ENCODE assay signal across 14 cellular contexts in the genomic region with DNA sequence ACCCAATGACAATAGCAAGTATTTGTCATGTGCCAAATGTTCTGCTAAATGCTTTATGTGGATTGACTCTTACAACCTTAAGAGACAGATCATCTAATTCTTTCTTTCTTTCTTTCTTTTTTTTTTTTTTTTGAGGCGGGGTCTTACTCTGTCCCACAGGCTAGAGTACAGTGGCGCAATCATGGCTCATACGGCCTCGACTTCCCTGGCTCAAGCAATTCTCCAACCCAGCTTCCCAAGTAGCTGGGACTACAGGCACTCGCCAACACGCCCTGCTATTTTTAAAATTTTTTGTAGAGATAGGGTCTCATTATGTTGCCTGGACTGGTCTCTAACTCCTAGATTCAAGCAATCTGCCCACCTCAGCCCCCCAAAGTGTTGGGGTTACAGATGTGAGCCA. TPM values are rescaled to one million over a fixed set of nuclear protein-coding genes. Genes with fewer than 3 reads are reported as not detected.
A peak's percentile ranks its signal among the peaks of the same experiment; 100 is the strongest.
DNase-seq lines count a peak whose midpoint lies in the region; ATAC-seq and TF ChIP-seq lines count a peak whose summit lies in the region.
"Had no signal": no experiment of that assay in that cellular context is flagged by ENCODE, and none has a peak within 500 bp of the region (broad histone marks: within the 10 kb centered on the region; RNA-seq: fewer than 3 reads in every experiment).

No MANE protein-coding gene starts in this region.

- no peak for DNase-seq in activated T-cell treated with anti-CD3 and anti-CD28 coated beads, Interleukin-2, amount 50 U/mL, for 4 hours
- no peak for DNase-seq in activated T-cell treated with anti-CD3 and anti-CD28 coated beads for 4 hours
- DNase-seq in hepatocyte (ENCODE audit: low spot score): no peak
- DNase-seq in cerebellar nuclear complex (lab: John Stamatoyannopoulos, UW): no peak
- no peak for DNase-seq in stimulated activated naive B cell treated with anti-CD40 and anti-IgM and Interleukin-4, amounts not matched to agents 10 μg/mL and 1 μg/mL and 100 μg/mL, for 72 hours

- H3K4me1 ChIP-seq in hepatocyte (ENCODE audit: insufficient read depth) (peaks cover 4% of the 10 kb centered on the region), skeletal muscle satellite cell (ENCODE audit: control insufficient read depth, insufficient read depth, low read length) (no peaks in the 10 kb centered on the region)

- peaks cover 14% of the 10 kb centered on the region for H3K4me1 Mint-ChIP-seq in activated T-cell treated with anti-CD3 and anti-CD28 coated beads, Interleukin-2, amount 50 U/mL, for 4 hours (ENCODE audit: low read depth)
- H3K4me1 Mint-ChIP-seq in stimulated activated naive B cell treated with anti-CD40 and anti-IgM and Interleukin-4, amounts not matched to agents 10 μg/mL and 1 μg/mL and 100 μg/mL, for 72 hours: peaks cover 6% of the 10 kb centered on the region in 2 donors

- H3K79me2 ChIP-seq in SU-DHL-6 (ENCODE audit: insufficient read depth, low read length): no peaks in the 10 kb centered on the region
- H3K79me2 ChIP-seq in hepatocyte: no peaks in the 10 kb centered on the region

- peak overlapping the region; percentile 85 for H3K4me3 Mint-ChIP-seq in activated T-cell treated with anti-CD3 and anti-CD28 coated beads, Interleukin-2, amount 50 U/mL, for 4 hours
- peak overlapping the region in 1 of 2 donors; percentile 50 for H3K4me3 Mint-ChIP-seq in stimulated activated naive B cell treated with anti-CD40 and anti-IgM and Interleukin-4, amounts not matched to agents 10 μg/mL and 1 μg/mL and 100 μg/mL, for 72 hours

- H3K9me3 ChIP-seq in SU-DHL-6 (ENCODE audit: insufficient read depth, low read length): no peaks in the 10 kb centered on the region
- no peaks in the 10 kb centered on the region for H3K9me3 ChIP-seq in hepatocyte (ENCODE audit: low read depth)
- no peaks in the 10 kb centered on the region for H3K9me3 ChIP-seq in skeletal muscle satellite cell (replicated peaks; ENCODE audit: low read length)
- H3K9me3 ChIP-seq: Caco-2 had no signal

- H4K20me1 ChIP-seq in SU-DHL-6 (ENCODE audit: low read depth, low read length) (no peaks in the 10 kb centered on the region), hepatocyte (ENCODE audit: insufficient read depth, poor library complexity, severe bottlenecking) (no peaks in the 10 kb centered on the region)

- no peak overlapping the region for H3K27ac Mint-ChIP-seq in stimulated activated naive B cell treated with anti-CD40 and anti-IgM and Interleukin-4, amounts not matched to agents 10 μg/mL and 1 μg/mL and 100 μg/mL, for 72 hours

- H3F3A ChIP-seq in SU-DHL-6 (ENCODE audit: insufficient read depth): no peaks in the 10 kb centered on the region

- no peak overlapping the region for H3K27ac ChIP-seq in SU-DHL-6 (ENCODE audit: low read depth, low read length)
- H3K27ac ChIP-seq in hepatocyte: no peak overlapping the region

- H3K4me3 ChIP-seq in SU-DHL-6 (ENCODE audit: insufficient read depth, low read length, poor library complexity, severe bottlenecking): peak overlapping the region; percentile 5
- H3K4me3 ChIP-seq in hepatocyte: no peak overlapping the region
- no peak overlapping the region for H3K4me3 ChIP-seq in skeletal muscle satellite cell (ENCODE audit: low read length)

- TF ChIP-seq CTCF in SU-DHL-6 (IDR thresholded peaks at IDR 0.05; ENCODE audit: insufficient read depth, low read length, poor library complexity, severe bottlenecking): no peak
- TF ChIP-seq CTCF in hepatocyte (IDR thresholded peaks at IDR 0.05; ENCODE audit: poor library complexity): no peak

- H3K36me3 ChIP-seq in SU-DHL-6 (ENCODE audit: low read length) (no peaks in the 10 kb centered on the region), hepatocyte (replicated peaks; ENCODE audit: insufficient read depth, low read depth) (no peaks in the 10 kb centered on the region), skeletal muscle satellite cell (ENCODE audit: insufficient read depth, low read length) (no peaks in the 10 kb centered on the region)

- peak overlapping the region; percentile 99 for H2AFZ ChIP-seq in SU-DHL-6 (ENCODE audit: low read depth, low read length, severe bottlenecking)
- H2AFZ ChIP-seq in hepatocyte: no peak overlapping the region

- peaks cover 7% of the 10 kb centered on the region for H3K27me3 Mint-ChIP-seq in activated T-cell treated with anti-CD3 and anti-CD28 coated beads, Interleukin-2, amount 50 U/mL, for 4 hours (ENCODE audit: low read depth)
- H3K27me3 Mint-ChIP-seq in stimulated activated naive B cell treated with anti-CD40 and anti-IgM and Interleukin-4, amounts not matched to agents 10 μg/mL and 1 μg/mL and 100 μg/mL, for 72 hours: no peaks in the 10 kb centered on the region

- H3K9ac ChIP-seq in SU-DHL-6 (ENCODE audit: low read length) (no peak overlapping the region), skeletal muscle satellite cell (ENCODE audit: low read depth, low read length) (no peak overlapping the region)

- H3K9me3 Mint-ChIP-seq in activated T-cell treated with anti-CD3 and anti-CD28 coated beads, Interleukin-2, amount 50 U/mL, for 4 hours: no peaks in the 10 kb centered on the region
- no peaks in the 10 kb centered on the region for H3K9me3 Mint-ChIP-seq in stimulated activated naive B cell treated with anti-CD40 and anti-IgM and Interleukin-4, amounts not matched to agents 10 μg/mL and 1 μg/mL and 100 μg/mL, for 72 hours

- H3K27me3 ChIP-seq in SU-DHL-6 (ENCODE audit: low read length) (no peaks in the 10 kb centered on the region), hepatocyte (peaks cover 16% of the 10 kb centered on the region), skeletal muscle satellite cell (ENCODE audit: control insufficient read depth, insufficient read depth, low read length) (peaks cover 2% of the 10 kb centered on the region)

- ATAC-seq in activated T-cell treated with anti-CD3 and anti-CD28 coated beads, Interleukin-2, amount 50 U/mL, for 4 hours: no peak
- no peak for ATAC-seq in HG03175 (IDR thresholded peaks at IDR 0.05; ENCODE audit: unreplicated experiment)
- no peak for ATAC-seq in stimulated activated naive B cell treated with anti-CD40 and anti-IgM and Interleukin-4, amounts not matched to agents 10 μg/mL and 1 μg/mL and 100 μg/mL, for 72 hours (replicated peaks)

- H3K9me2 ChIP-seq in SU-DHL-6 (replicated peaks; ENCODE audit: insufficient read depth, low read length): no peaks in the 10 kb centered on the region
- no peaks in the 10 kb centered on the region for H3K9me2 ChIP-seq in hepatocyte (replicated peaks; ENCODE audit: insufficient read depth)

- H3K36me3 Mint-ChIP-seq in activated T-cell treated with anti-CD3 and anti-CD28 coated beads, Interleukin-2, amount 50 U/mL, for 4 hours (ENCODE audit: insufficient read depth): no peaks in the 10 kb centered on the region
- H3K36me3 Mint-ChIP-seq in stimulated activated naive B cell treated with anti-CD40 and anti-IgM and Interleukin-4, amounts not matched to agents 10 μg/mL and 1 μg/mL and 100 μg/mL, for 72 hours: no peaks in the 10 kb centered on the region

- 77% methylated on average over 6 of the region's 6 CpGs for WGBS in hepatocyte (ENCODE audit: low lambda C conversion rate, missing lambda C conversion rate)

- peak overlapping the region; percentile 82 for H3K4me2 ChIP-seq in SU-DHL-6 (ENCODE audit: low read depth, low read length, poor library complexity, severe bottlenecking)
- H3K4me2 ChIP-seq in hepatocyte: peak overlapping the region; percentile 90
- peak overlapping the region; percentile 85 for H3K4me2 ChIP-seq in skeletal muscle satellite cell (ENCODE audit: low read length)

RNA-seq across cellular contexts. Expression of gene TMEM247, which starts 21.4 kb away (rescaled TPM):
- not detected for total RNA-seq in activated T-cell treated with anti-CD3 and anti-CD28 coated beads, Interleukin-2, amount 50 U/mL, for 4 hours
- not detected in 2 replicates for total RNA-seq in hepatocyte
- not detected in 2 replicates for polyA plus RNA-seq in hepatocyte
- not detected in 2 replicates for total RNA-seq in skeletal muscle satellite cell (2012; rRNA removed)
- total RNA-seq: Caco-2, cerebellum, progenitor cell of endocrine pancreas had no signal
- polyA plus RNA-seq: adipose tissue, keratinocyte, thymus had no signal

RNA-seq across cellular contexts. Expression of gene RHOQ, which starts 41.5 kb away (rescaled TPM):
- total RNA-seq in activated T-cell treated with anti-CD3 and anti-CD28 coated beads, Interleukin-2, amount 50 U/mL, for 4 hours: 10 to 100 TPM in 2 of 3 donors, 1 to 10 TPM in 1; 9.8 to 11.9 (median 11.0) TPM
- total RNA-seq in hepatocyte: 69.9 and 75.2 TPM in 2 replicates
- polyA plus RNA-seq in hepatocyte: 46.7 and 52.0 TPM in 2 replicates
- total RNA-seq in skeletal muscle satellite cell (2012; rRNA removed): 71.0 and 73.8 TPM in 2 replicates

RNA-seq across cellular contexts. Expression of gene ATP6V1E2, which starts 41.6 kb away (rescaled TPM):
- 1 to 10 TPM; 3.6 to 4.8 (median 4.0) TPM for total RNA-seq in activated T-cell treated with anti-CD3 and anti-CD28 coated beads, Interleukin-2, amount 50 U/mL, for 4 hours
- 3.7 and 4.4 TPM in 2 replicates for total RNA-seq in hepatocyte
- polyA plus RNA-seq in hepatocyte: 4.7 and 6.7 TPM in 2 replicates
- 2.4 and 3.5 TPM in 2 replicates for total RNA-seq in skeletal muscle satellite cell (2012; rRNA removed)
